9 cellular contexts compared by ENCODE assay signal in genomic region chr2:32010670-32011565, GRCh38. TPM values are rescaled to one million over a fixed set of nuclear protein-coding genes. Genes with fewer than 3 reads are reported as not detected.
DNase-seq lines count a peak whose midpoint lies in the region; ATAC-seq, FAIRE-seq and TF ChIP-seq lines count a peak whose summit lies in the region.
"Had no signal": no experiment of that assay in that cellular context is flagged by ENCODE, and none has a peak within 500 bp of the region (broad histone marks: within the 10 kb centered on the region; RNA-seq: fewer than 3 reads in every experiment).

Gene MEMO1 (minus strand): TSS chr2:32011008. CDS start chr2:32010247, 761 bp downstream.

- H3K4me3 ChIP-seq in BE2C (ENCODE audit: low read depth, low read length) (peak within 1 kb of the TSS; percentile 91), kidney (ENCODE audit: low read length in 2 of 2) (peak within 1 kb of the TSS; percentile 71 to 88)

- peak; percentile 98 for DNase-seq in BE2C
- DNase-seq in GM19238 (ENCODE audit: insufficient read length, low spot score) = peak; percentile 91
- DNase-seq in NCI-H510A (lab: John Stamatoyannopoulos, UW) = peak; percentile 89
- DNase-seq in activated CD4-positive, alpha-beta T cell treated with anti-CD3 and anti-CD28 coated beads for 1 hour = peak; percentile 82
- DNase-seq in cerebellum (ENCODE audit: low spot score) = peak; percentile 88
- DNase-seq in kidney = peak; percentile 98
- peak; percentile 78 to 92 for DNase-seq in stimulated activated CD4-positive, alpha-beta T cell treated with anti-CD3 and anti-CD28 coated beads, Interleukin-15, amount 100 ng/mL, for 1 hour (ENCODE audit: low read depth in 1 of 2, low spot score in 1 of 2)

- H3K4me1 ChIP-seq in BE2C = no peaks in the 10 kb centered on the region
- H3K4me1 ChIP-seq in kidney (ENCODE audit: control insufficient read depth in 1 of 2, insufficient read depth in 1 of 2, low read depth in 1 of 2, low read length in 2 of 2) = peaks cover 4 to 7% of the 10 kb centered on the region in 2 donors

- ATAC-seq in HG03439 (IDR thresholded peaks at IDR 0.05; ENCODE audit: unreplicated experiment) = peak; percentile 69

- no peaks in the 10 kb centered on the region for H3K27me3 ChIP-seq in BE2C

- TF ChIP-seq CTCF in BE2C (IDR thresholded peaks at IDR 0.05; ENCODE audit: low read depth, low read length) (peak; percentile 20; the same call in 1 of the 2 replicates), kidney (IDR thresholded peaks at IDR 0.05; ENCODE audit: borderline replicate concordance, extremely low read depth, insufficient read depth) (peak; percentile 2)

- peak within 1 kb of the TSS; percentile 45 to 86 for H3K27ac ChIP-seq in kidney (ENCODE audit: low read depth in 2 of 2, low read length in 2 of 2)

- H3K9me3 ChIP-seq in BE2C (no peaks in the 10 kb centered on the region), kidney (ENCODE audit: control insufficient read depth in 1 of 2, low read length in 2 of 2) (no peaks in the 10 kb centered on the region)

- intact Hi-C loops in kidney (cut with DNase I) = no loop called here

- H3K36me3 ChIP-seq in BE2C (no peaks in the 10 kb centered on the region), kidney (ENCODE audit: control insufficient read depth in 1 of 2, insufficient read depth in 2 of 2, low read length in 2 of 2) (no peaks in the 10 kb centered on the region)

- peak within 1 kb of the TSS; percentile 30 to 38 for H3K9ac ChIP-seq in kidney (ENCODE audit: low read length in 2 of 2)

- FAIRE-seq in kidney (lab: Jason Lieb, UNC) = no peak
- FAIRE-seq: islet of Langerhans had no signal

RNA-seq across cellular contexts. Expression of gene MEMO1, which starts in this region (rescaled TPM):
- 34.4 TPM for polyA plus RNA-seq in BE2C (2012; ENCODE audit: insufficient read depth, insufficient read length, low read depth)
- total RNA-seq in cerebellum = 60.9 TPM
- 28.6 TPM for total RNA-seq in kidney
- polyA plus RNA-seq in kidney (ENCODE audit: insufficient read depth, low read depth, low replicate concordance) = 22.2 TPM

Comparison
In these comparisons a context has a peak if more than half of its experiments do, and no peak if none do; other contexts are left out.
1. Peak in every context shown above with its lines: DNase-seq, ATAC-seq, H3K4me3 ChIP-seq and H3K27ac ChIP-seq.